Comparison of ENCODE assay signal across 16 cellular contexts in the genomic region with DNA sequence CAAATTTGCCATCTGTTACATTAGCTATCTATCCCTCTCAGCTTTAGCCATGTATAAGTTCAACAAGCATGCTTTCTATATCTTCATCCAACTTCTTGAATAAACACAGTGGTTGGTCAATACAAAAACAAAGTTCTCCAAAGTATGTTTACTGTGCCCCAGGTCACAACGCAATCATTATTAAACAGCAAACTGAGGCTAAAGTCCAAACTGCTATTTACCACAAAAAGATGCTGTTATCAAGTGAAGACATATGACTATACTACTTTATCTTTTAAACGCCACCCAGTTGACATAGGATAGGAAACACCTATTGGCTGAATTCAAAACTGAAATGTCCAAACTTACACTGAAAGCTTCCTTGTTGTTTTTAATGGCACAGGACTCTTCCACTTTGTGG.
"Had no signal": no experiment of that assay in that cellular context is flagged by ENCODE, and none has a peak within 500 bp of the region (broad histone marks: within the 10 kb centered on the region; RNA-seq: fewer than 3 reads in every experiment).

No MANE protein-coding gene starts in this region.

- FAIRE-seq: frontal cortex, kidney had no signal

- H3K9me3 Mint-ChIP-seq: activated naive CD4-positive, alpha-beta T cell treated with anti-CD3 and anti-CD28 coated beads, Interleukin-2, amount 10 ng/mL, durations not matched to agents 7 days and 5 days; activated T-helper 17 cell treated with anti-CD3 and anti-CD28 coated beads, Interleukin-2, amount 50 U/mL, for 72 hours; brain had no signal

- H3K4me1 ChIP-seq: sigmoid colon had no signal

- H3K27me3 Mint-ChIP-seq: activated naive CD4-positive, alpha-beta T cell treated with anti-CD3 and anti-CD28 coated beads, Interleukin-2, amount 10 ng/mL, durations not matched to agents 7 days and 5 days; activated T-helper 17 cell treated with anti-CD3 and anti-CD28 coated beads, Interleukin-2, amount 50 U/mL, for 72 hours; brain had no signal

- DNase-seq: activated CD4-positive, alpha-beta T cell treated with anti-CD3 and anti-CD28 coated beads, Interleukin-2, amount 50 U/mL, for 48 hours; activated CD8-positive, alpha-beta memory T cell treated with anti-CD3 and anti-CD28 coated beads, Interleukin-2, amount 50 U/mL, for 4 hours; activated naive CD4-positive, alpha-beta T cell treated with anti-CD3 and anti-CD28 coated beads, Interleukin-2, amount 10 ng/mL, durations not matched to agents 7 days and 5 days; amygdala; dorsolateral prefrontal cortex; kidney; sigmoid colon; stimulated activated CD4-positive, alpha-beta T cell treated with anti-CD3 and anti-CD28 coated beads, Interleukin-12 subunit alpha, Interleukin-12 subunit beta, amount 100 ng/mL, for 4 hours; stimulated activated naive CD4-positive, alpha-beta T cell treated with Interleukin-2 at 50 U/mL for 16 hours; trophoblast cell had no signal

- H3K4me2 ChIP-seq: hepatocyte had no signal

- ATAC-seq: activated CD4-positive, CD25-positive, alpha-beta regulatory T cell treated with anti-CD3 and anti-CD28 coated beads, Interleukin-2, amount 50 U/mL, for 24 hours; activated T-helper 17 cell treated with anti-CD3 and anti-CD28 coated beads, Interleukin-2, amount 50 U/mL, for 72 hours; SK-N-SH treated with all-trans-retinoic acid at 6 μM for 48 hours had no signal

- H3K27ac ChIP-seq: dorsolateral prefrontal cortex, hepatocyte, sigmoid colon had no signal

- H3K4me1 Mint-ChIP-seq: activated naive CD4-positive, alpha-beta T cell treated with anti-CD3 and anti-CD28 coated beads, Interleukin-2, amount 10 ng/mL, durations not matched to agents 7 days and 5 days; activated T-helper 17 cell treated with anti-CD3 and anti-CD28 coated beads, Interleukin-2, amount 50 U/mL, for 72 hours; brain had no signal

- H3K4me3 Mint-ChIP-seq: activated naive CD4-positive, alpha-beta T cell treated with anti-CD3 and anti-CD28 coated beads, Interleukin-2, amount 10 ng/mL, durations not matched to agents 7 days and 5 days; activated T-helper 17 cell treated with anti-CD3 and anti-CD28 coated beads, Interleukin-2, amount 50 U/mL, for 72 hours; brain had no signal

- H3K27ac Mint-ChIP-seq: activated naive CD4-positive, alpha-beta T cell treated with anti-CD3 and anti-CD28 coated beads, Interleukin-2, amount 10 ng/mL, durations not matched to agents 7 days and 5 days; activated T-helper 17 cell treated with anti-CD3 and anti-CD28 coated beads, Interleukin-2, amount 50 U/mL, for 72 hours; brain had no signal

- H3K9me3 ChIP-seq: sigmoid colon had no signal

- H3K27me3 ChIP-seq: dorsolateral prefrontal cortex, hepatocyte, sigmoid colon had no signal

- H3K4me3 ChIP-seq: dorsolateral prefrontal cortex, hepatocyte, sigmoid colon had no signal

- H2AFZ ChIP-seq: hepatocyte had no signal
